Comparison of ENCODE assay signal across 15 cellular contexts in genomic region chr14:64715146-64715627, GRCh38. TPM values are rescaled to one million over a fixed set of nuclear protein-coding genes. Genes with fewer than 3 reads are reported as not detected.
DNase-seq lines count a peak whose midpoint lies in the region; ATAC-seq and TF ChIP-seq lines count a peak whose summit lies in the region.
"Had no signal": no experiment of that assay in that cellular context is flagged by ENCODE, and none has a peak within 500 bp of the region (broad histone marks: within the 10 kb centered on the region; RNA-seq: fewer than 3 reads in every experiment).

No MANE protein-coding gene starts in this region.

- peak overlapping the region; percentile 87 for H2BK5ac ChIP-seq in mesenchymal stem cell (ENCODE audit: low read depth, low read length, poor library complexity, severe bottlenecking)

- no peak for ATAC-seq in stimulated activated effector memory CD8-positive, alpha-beta T cell treated with anti-CD3 and anti-CD28 coated beads, Interleukin-12 subunit alpha, Interleukin-12 subunit beta, amount 100 ng/mL, for 72 hours
- ATAC-seq in HG02642 (IDR thresholded peaks at IDR 0.05; ENCODE audit: poor library complexity, unreplicated experiment): no peak
- no peak for ATAC-seq in GM21529 (IDR thresholded peaks at IDR 0.05; ENCODE audit: unreplicated experiment)
- ATAC-seq in GM19395 (IDR thresholded peaks at IDR 0.05; ENCODE audit: unreplicated experiment): no peak
- ATAC-seq: activated CD4-positive, alpha-beta T cell treated with anti-CD3 and anti-CD28 coated beads for 36 hours had no signal

- TF ChIP-seq RAD21 in SK-N-SH (IDR thresholded peaks at IDR 0.05; ENCODE audit: low read length): no peak

- DNase-seq in mesenchymal stem cell: no peak
- DNase-seq in stimulated activated effector memory CD8-positive, alpha-beta T cell treated with anti-CD3 and anti-CD28 coated beads, Interleukin-12 subunit alpha, Interleukin-12 subunit beta, amount 100 ng/mL, for 72 hours (ENCODE audit: low spot score in 2 of 2): no peak
- no peak for DNase-seq in SK-N-SH
- DNase-seq: activated CD4-positive, alpha-beta T cell treated with anti-CD3 and anti-CD28 coated beads for 36 hours; GF-D8; SW 1271 had no signal

- no peak overlapping the region for H3K23ac ChIP-seq in mesenchymal stem cell (ENCODE audit: low read length in 2 of 2)

- no peak overlapping the region for H2BK15ac ChIP-seq in mesenchymal stem cell (ENCODE audit: low read depth, poor library complexity, severe bottlenecking)

- no peak overlapping the region for H2BK120ac ChIP-seq in mesenchymal stem cell (ENCODE audit: low read depth, low read length)

- H3K79me1 ChIP-seq in mesenchymal stem cell (replicated peaks; ENCODE audit: low read length, poor library complexity, severe bottlenecking): no peaks in the 10 kb centered on the region

- POLR2A ChIA-PET in SK-N-SH (lab: Yijun Ruan, JAX): no interaction called here

- no peak overlapping the region for H2BK12ac ChIP-seq in mesenchymal stem cell (ENCODE audit: low read length in 2 of 2)

- H3K27me3 ChIP-seq in HUES48 (ENCODE audit: control insufficient read depth, insufficient read depth, low read length) (peaks cover 7% of the 10 kb centered on the region; the same call in 1 of the 2 replicates), mesenchymal stem cell (ENCODE audit: control insufficient read depth in 1 of 2, insufficient read depth in 1 of 2, low read length in 2 of 2) (peaks cover 0 to 11% of the 10 kb centered on the region in 2 experiments), SK-N-SH (ENCODE audit: insufficient read depth) (no peaks in the 10 kb centered on the region)
- H3K27me3 ChIP-seq: cardiac muscle cell had no signal

- H4K20me1 ChIP-seq in SK-N-SH (ENCODE audit: insufficient read depth): no peaks in the 10 kb centered on the region

- peaks cover 12% of the 10 kb centered on the region for H3K9me3 Mint-ChIP-seq in stimulated activated effector memory CD8-positive, alpha-beta T cell treated with anti-CD3 and anti-CD28 coated beads, Interleukin-12 subunit alpha, Interleukin-12 subunit beta, amount 100 ng/mL, for 72 hours

- H3K36me3 Mint-ChIP-seq in stimulated activated effector memory CD8-positive, alpha-beta T cell treated with anti-CD3 and anti-CD28 coated beads, Interleukin-12 subunit alpha, Interleukin-12 subunit beta, amount 100 ng/mL, for 72 hours: no peaks in the 10 kb centered on the region

- peak overlapping the region; percentile 3 to 6 for H3K18ac ChIP-seq in mesenchymal stem cell (ENCODE audit: low read depth in 1 of 2, low read length in 2 of 2)

- H3K27ac ChIP-seq in HUES48 (ENCODE audit: low read depth, low read length) (peak overlapping the region; percentile 80), cingulate gyrus (ENCODE audit: low read depth, low read length) (peak overlapping the region; percentile 95), mesenchymal stem cell (ENCODE audit: low read length, poor library complexity, severe bottlenecking) (peak overlapping the region; percentile 81), SK-N-SH (ENCODE audit: low read depth in 2 of 2, low read length in 1 of 2) (no peak overlapping the region; a peak in 1 of 4 replicates)
- H3K27ac ChIP-seq: C4-2B, cardiac muscle cell had no signal

- H3K14ac ChIP-seq in mesenchymal stem cell (ENCODE audit: low read length in 2 of 2): peak overlapping the region in 1 of 2 experiments; percentile 4

- H3K9ac ChIP-seq in HUES48 (ENCODE audit: low read depth, low read length) (no peak overlapping the region), mesenchymal stem cell (ENCODE audit: low read length) (no peak overlapping the region), SK-N-SH (no peak overlapping the region)

- WGBS in mesenchymal stem cell: 73% methylated on average over 4 of the region's 4 CpGs
- WGBS in SK-N-SH (ENCODE audit: low lambda C conversion rate): 89% methylated on average over 4 of the region's 4 CpGs

- no peak overlapping the region for H4K91ac ChIP-seq in mesenchymal stem cell (ENCODE audit: low read length)

- CTCF ChIA-PET in SK-N-SH (lab: Yijun Ruan, JAX): interaction anchor here (1.0 to 1.2 kb wide), 2 partner anchors 16 to 50 kb away, joined by 3 read pairs; no protein-coding TSS in a partner anchor

- peaks cover 85% of the 10 kb centered on the region for H3K4me1 Mint-ChIP-seq in stimulated activated effector memory CD8-positive, alpha-beta T cell treated with anti-CD3 and anti-CD28 coated beads, Interleukin-12 subunit alpha, Interleukin-12 subunit beta, amount 100 ng/mL, for 72 hours

- H2AK5ac ChIP-seq in mesenchymal stem cell (ENCODE audit: low read length, severe bottlenecking): peak overlapping the region; percentile 83

- H3K4me3 ChIP-seq in HUES48 (ENCODE audit: low read depth, low read length) (peak overlapping the region; percentile 50; the same call in 1 of the 2 replicates), mesenchymal stem cell (ENCODE audit: insufficient read depth in 1 of 2, low read depth in 1 of 2, low read length in 2 of 2) (no peak overlapping the region), SK-N-SH (ENCODE audit: low read depth in 2 of 2, low read length in 1 of 2) (no peak overlapping the region)
- H3K4me3 ChIP-seq: lung had no signal

- no peaks in the 10 kb centered on the region for H3K9me2 ChIP-seq in SK-N-SH

- H3K4me3 Mint-ChIP-seq in stimulated activated effector memory CD8-positive, alpha-beta T cell treated with anti-CD3 and anti-CD28 coated beads, Interleukin-12 subunit alpha, Interleukin-12 subunit beta, amount 100 ng/mL, for 72 hours: no peak overlapping the region
- H3K4me3 Mint-ChIP-seq: activated CD4-positive, alpha-beta T cell treated with anti-CD3 and anti-CD28 coated beads for 36 hours had no signal

- H3K9me3 ChIP-seq in HUES48 (ENCODE audit: control insufficient read depth, insufficient read depth, low read length) (peaks cover 5% of the 10 kb centered on the region; the same call in 1 of the 2 replicates), mesenchymal stem cell (ENCODE audit: control insufficient read depth, low read length) (peaks cover 32% of the 10 kb centered on the region), SK-N-SH (peaks cover 11% of the 10 kb centered on the region)

- no peak overlapping the region for H4K8ac ChIP-seq in mesenchymal stem cell (ENCODE audit: low read length)

- H3K4me1 ChIP-seq in HUES48 (ENCODE audit: control insufficient read depth, insufficient read depth, low read length) (peaks cover 56% of the 10 kb centered on the region), mesenchymal stem cell (ENCODE audit: control insufficient read depth, insufficient read depth, low read depth, low read length) (peaks cover 41% of the 10 kb centered on the region), SK-N-SH (ENCODE audit: control insufficient read depth in 1 of 2, insufficient read depth in 2 of 2, low read depth in 1 of 2, low read length in 1 of 2) (peaks cover 5 to 6% of the 10 kb centered on the region in 2 experiments; a peak in 2 of 4 replicates)

- H3K36me3 ChIP-seq in HUES48 (ENCODE audit: control insufficient read depth, insufficient read depth, low read length): no peaks in the 10 kb centered on the region
- peaks cover 0 to 13% of the 10 kb centered on the region in 2 experiments for H3K36me3 ChIP-seq in mesenchymal stem cell (ENCODE audit: control insufficient read depth in 1 of 2, insufficient read depth in 2 of 2, low read depth in 1 of 2, low read length in 2 of 2)
- H3K36me3 ChIP-seq in SK-N-SH (replicated peaks in 1 of 2; ENCODE audit: control insufficient read depth in 1 of 2, insufficient read depth in 2 of 2, low read length in 1 of 2): peaks cover 0 to 10% of the 10 kb centered on the region in 2 experiments
- H3K36me3 ChIP-seq: cardiac muscle cell had no signal

- H3K4me2 ChIP-seq in mesenchymal stem cell (ENCODE audit: low read length, poor library complexity, severe bottlenecking) (peak overlapping the region; percentile 68), SK-N-SH (no peak overlapping the region)

- peak overlapping the region in 1 of 2 experiments; percentile 82 for H3K4ac ChIP-seq in mesenchymal stem cell (ENCODE audit: low read depth in 1 of 2, low read length in 2 of 2)

- H3F3A ChIP-seq in SK-N-SH (replicated peaks; ENCODE audit: insufficient read depth): no peaks in the 10 kb centered on the region

- H2AFZ ChIP-seq in mesenchymal stem cell (ENCODE audit: low read depth, low read length) (no peak overlapping the region), SK-N-SH (ENCODE audit: low read depth) (no peak overlapping the region)

- no peak for TF ChIP-seq EP300 in SK-N-SH (IDR thresholded peaks at IDR 0.05; ENCODE audit: borderline replicate concordance in 1 of 2, low read depth in 1 of 2, low read length in 1 of 2)

- peaks cover 42% of the 10 kb centered on the region for H3K79me2 ChIP-seq in SK-N-SH (ENCODE audit: insufficient read depth)

- H3K27ac Mint-ChIP-seq in stimulated activated effector memory CD8-positive, alpha-beta T cell treated with anti-CD3 and anti-CD28 coated beads, Interleukin-12 subunit alpha, Interleukin-12 subunit beta, amount 100 ng/mL, for 72 hours: peak overlapping the region; percentile 89
- H3K27ac Mint-ChIP-seq: activated CD4-positive, alpha-beta T cell treated with anti-CD3 and anti-CD28 coated beads for 36 hours; activated T-helper 2 cell treated with anti-CD3 and anti-CD28 coated beads, Interferon-gamma antibody, Interleukin-2, Interleukin-4, amounts not matched to agents 10 μg/mL and 5 μg/mL and 100 μg/mL, durations not matched to agents 14 hours and 24 hours and 36 hours had no signal

- no peak for TF ChIP-seq CTCF in SK-N-SH (IDR thresholded peaks at IDR 0.05)

TF ChIP-seq in SK-N-SH, 30 proteins besides CTCF, POLR2A, EP300 and RAD21:
- TF ChIP-seq GABPA (IDR thresholded peaks at IDR 0.05; ENCODE audit: low read depth) (no peak), MXI1 (IDR thresholded peaks at IDR 0.05; ENCODE audit: low read depth, low read length) (no peak), RXRA (IDR thresholded peaks at IDR 0.05; ENCODE audit: borderline replicate concordance, low read depth) (no peak), RFX5 (IDR thresholded peaks at IDR 0.05; ENCODE audit: low read length) (no peak)

RNA-seq across cellular contexts. Expression of gene PLEKHG3, which starts 11.0 kb away (rescaled TPM):
- polyA plus RNA-seq in mesenchymal stem cell (2013, experiment 1 of 2): 14.9 TPM
- 14.3 TPM for polyA plus RNA-seq in mesenchymal stem cell (2013, experiment 2 of 2)
- 4.9 and 5.1 TPM in 2 replicates for polyA plus RNA-seq in SK-N-SH (2012; rRNA removed)
- polyA plus RNA-seq in SK-N-SH (2012; cell fraction: cytosol; rRNA removed): 2.6 and 4.0 TPM in 2 replicates
- 18.3 and 21.2 TPM in 2 replicates for polyA plus RNA-seq in SK-N-SH (2012; cell fraction: nucleus; rRNA removed)

Comparison
In these comparisons a context has a peak if more than half of its experiments do, and no peak if none do; other contexts are left out.
1. H3K27ac ChIP-seq: peak in HUES48 (single experiment), cingulate gyrus (single experiment) and mesenchymal stem cell (single experiment); none in SK-N-SH (0 of 2).